ENCODE assay signal across 8 cellular contexts in the genomic region with DNA sequence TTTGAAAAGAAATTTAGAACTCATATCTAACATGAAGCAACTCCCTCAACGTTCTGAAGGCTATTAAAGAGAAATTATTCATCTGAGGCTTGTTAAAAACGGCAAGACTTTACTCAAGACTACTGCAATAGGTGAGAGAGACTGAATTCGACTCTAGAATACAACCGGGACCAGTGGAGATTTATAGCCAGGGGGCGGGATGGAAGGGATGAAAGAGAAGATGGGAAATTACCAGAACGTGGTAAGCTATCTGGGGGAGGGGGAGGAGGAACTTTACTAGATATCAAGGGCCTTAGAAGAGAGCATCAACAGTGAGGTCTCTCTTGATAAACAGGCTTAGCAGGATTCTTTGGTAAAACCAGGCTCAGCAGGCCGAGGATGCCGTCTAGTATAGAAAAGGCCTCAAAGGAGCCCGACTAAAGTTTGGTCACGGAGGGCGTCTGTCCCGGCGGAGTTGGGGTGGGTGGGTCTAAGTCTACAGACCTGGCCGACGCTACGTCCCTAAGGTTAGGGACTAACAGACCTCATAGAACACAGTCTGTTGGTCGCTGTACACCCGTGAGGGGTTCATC. TPM values are rescaled to one million over a fixed set of nuclear protein-coding genes. Genes with fewer than 3 reads are reported as not detected.
DNase-seq lines count a peak whose midpoint lies in the region; ATAC-seq and TF ChIP-seq lines count a peak whose summit lies in the region.

No MANE protein-coding gene starts in this region.

- ATAC-seq in activated T-cell treated with anti-CD3 and anti-CD28 coated beads, Interleukin-2, amount 50 U/mL, for 4 hours = peak; percentile 23 to 36
- ATAC-seq in HG03039 (IDR thresholded peaks at IDR 0.05; ENCODE audit: unreplicated experiment) (peak; percentile 39), activated B cell treated with CpG ODN at 0.5 μM for 24 hours (ENCODE audit: low read depth) (peak; percentile 51), right cardiac atrium (peak; percentile 23 to 58)
- peak; percentile 57 for ATAC-seq in stimulated activated effector memory CD8-positive, alpha-beta T cell treated with anti-CD3 and anti-CD28 coated beads, Interleukin-12 subunit alpha, Interleukin-12 subunit beta, amount 100 ng/mL, for 72 hours

- intact Hi-C loops in activated B cell treated with CpG ODN at 0.5 μM for 24 hours (cut with micrococcal nuclease) = loop anchor here (2.0 to 5.0 kb wide), 5 partner anchors 106 to 1244 kb away; partner anchors contain the start of genes AKAP3, NDUFA9 and TSPAN9
- intact Hi-C loops in right cardiac atrium (cut with DNase I) = no loop called here

- no peaks in the 10 kb centered on the region for H3K27me3 ChIP-seq in right cardiac atrium (ENCODE audit: control insufficient read depth, insufficient read depth)

- no peaks in the 10 kb centered on the region for H3K9me3 ChIP-seq in right cardiac atrium (ENCODE audit: control insufficient read depth, low read length)

- DNase-seq in activated T-cell treated with anti-CD3 and anti-CD28 coated beads, Interleukin-2, amount 50 U/mL, for 4 hours = no peak
- no peak for DNase-seq in activated T-cell treated with anti-CD3 and anti-CD28 coated beads, Interleukin-2, amount 50 U/mL, for 48 hours
- DNase-seq in activated B cell treated with CpG ODN at 0.5 μM for 24 hours (no peak), right cardiac atrium (no peak), Ammon's horn (ENCODE audit: low spot score) (no peak), ureter (ENCODE audit: low spot score) (no peak)
- no peak for DNase-seq in stimulated activated effector memory CD8-positive, alpha-beta T cell treated with anti-CD3 and anti-CD28 coated beads, Interleukin-12 subunit alpha, Interleukin-12 subunit beta, amount 100 ng/mL, for 72 hours (ENCODE audit: low spot score in 2 of 2)

- H3K4me3 ChIP-seq in right cardiac atrium (ENCODE audit: low read length) = peak overlapping the region; percentile 50

- H3K27me3 Mint-ChIP-seq in activated T-cell treated with anti-CD3 and anti-CD28 coated beads, Interleukin-2, amount 50 U/mL, for 4 hours (ENCODE audit: low read depth) = no peaks in the 10 kb centered on the region
- H3K27me3 Mint-ChIP-seq in activated B cell treated with CpG ODN at 0.5 μM for 24 hours = no peaks in the 10 kb centered on the region

- CTCF ChIA-PET in activated B cell treated with CpG ODN at 0.5 μM for 24 hours (lab: Charles Lee) = no interaction called here

- no peaks in the 10 kb centered on the region for H3K4me1 ChIP-seq in right cardiac atrium (ENCODE audit: control insufficient read depth, insufficient read depth, low read length)

- H3K36me3 Mint-ChIP-seq in activated T-cell treated with anti-CD3 and anti-CD28 coated beads, Interleukin-2, amount 50 U/mL, for 4 hours (ENCODE audit: insufficient read depth) = peaks cover 3% of the 10 kb centered on the region
- H3K36me3 Mint-ChIP-seq in activated B cell treated with CpG ODN at 0.5 μM for 24 hours (ENCODE audit: low read depth) = peaks cover 19% of the 10 kb centered on the region
- H3K36me3 Mint-ChIP-seq in stimulated activated effector memory CD8-positive, alpha-beta T cell treated with anti-CD3 and anti-CD28 coated beads, Interleukin-12 subunit alpha, Interleukin-12 subunit beta, amount 100 ng/mL, for 72 hours = peaks cover under 1% of the 10 kb centered on the region

- WGBS in right cardiac atrium = 6% methylated on average over 18 of the region's 18 CpGs

- peak overlapping the region; percentile 90 for H3K27ac Mint-ChIP-seq in activated B cell treated with CpG ODN at 0.5 μM for 24 hours
- H3K27ac Mint-ChIP-seq in stimulated activated effector memory CD8-positive, alpha-beta T cell treated with anti-CD3 and anti-CD28 coated beads, Interleukin-12 subunit alpha, Interleukin-12 subunit beta, amount 100 ng/mL, for 72 hours = peak overlapping the region; percentile 96

- no peaks in the 10 kb centered on the region for H3K9me3 Mint-ChIP-seq in activated T-cell treated with anti-CD3 and anti-CD28 coated beads, Interleukin-2, amount 50 U/mL, for 4 hours
- no peaks in the 10 kb centered on the region for H3K9me3 Mint-ChIP-seq in activated B cell treated with CpG ODN at 0.5 μM for 24 hours
- H3K9me3 Mint-ChIP-seq in stimulated activated effector memory CD8-positive, alpha-beta T cell treated with anti-CD3 and anti-CD28 coated beads, Interleukin-12 subunit alpha, Interleukin-12 subunit beta, amount 100 ng/mL, for 72 hours = no peaks in the 10 kb centered on the region

- POLR2A ChIA-PET in activated B cell treated with CpG ODN at 0.5 μM for 24 hours (lab: Charles Lee) = interaction anchor here (0.5 to 3.4 kb wide), 4 partner anchors 43 to 449 kb away, joined by 3 to 22 read pairs (median 3); no protein-coding TSS in a partner anchor

- H3K4me3 Mint-ChIP-seq in activated T-cell treated with anti-CD3 and anti-CD28 coated beads, Interleukin-2, amount 50 U/mL, for 4 hours = peak overlapping the region; percentile 96
- peak overlapping the region; percentile 95 for H3K4me3 Mint-ChIP-seq in activated B cell treated with CpG ODN at 0.5 μM for 24 hours
- H3K4me3 Mint-ChIP-seq in stimulated activated effector memory CD8-positive, alpha-beta T cell treated with anti-CD3 and anti-CD28 coated beads, Interleukin-12 subunit alpha, Interleukin-12 subunit beta, amount 100 ng/mL, for 72 hours = peak overlapping the region; percentile 96

- TF ChIP-seq CTCF in activated B cell treated with CpG ODN at 0.5 μM for 24 hours (IDR thresholded peaks at IDR 0.05) = no peak

- peaks cover 36% of the 10 kb centered on the region for H3K4me1 Mint-ChIP-seq in activated T-cell treated with anti-CD3 and anti-CD28 coated beads, Interleukin-2, amount 50 U/mL, for 4 hours (ENCODE audit: low read depth)
- peaks cover 32% of the 10 kb centered on the region for H3K4me1 Mint-ChIP-seq in activated B cell treated with CpG ODN at 0.5 μM for 24 hours
- H3K4me1 Mint-ChIP-seq in stimulated activated effector memory CD8-positive, alpha-beta T cell treated with anti-CD3 and anti-CD28 coated beads, Interleukin-12 subunit alpha, Interleukin-12 subunit beta, amount 100 ng/mL, for 72 hours = peaks cover 37% of the 10 kb centered on the region

- peak overlapping the region; percentile 59 for H3K27ac ChIP-seq in right cardiac atrium (ENCODE audit: low read length)

RNA-seq across cellular contexts. Expression of gene TIGAR, which starts 0.6 kb away (rescaled TPM):
- total RNA-seq in activated T-cell treated with anti-CD3 and anti-CD28 coated beads, Interleukin-2, amount 50 U/mL, for 4 hours = 10 to 100 TPM; 12.3 to 21.3 (median 17.8) TPM
- total RNA-seq in activated B cell treated with CpG ODN at 0.5 μM for 24 hours = 10.0 and 10.2 TPM in 2 replicates
- total RNA-seq in right cardiac atrium = 10 to 100 TPM in 2 of 4 donors, 1 to 10 TPM in 2; 8.6 to 14.5 (median 11.1) TPM
- polyA plus RNA-seq in right cardiac atrium = 4.9 TPM
- 14.3 TPM for total RNA-seq in ureter

RNA-seq across cellular contexts. Expression of gene CCND2, which starts 46.8 kb away (rescaled TPM):
- total RNA-seq in activated T-cell treated with anti-CD3 and anti-CD28 coated beads, Interleukin-2, amount 50 U/mL, for 4 hours = 1,000 to 10,000 TPM in 1 of 3 donors, 100 to 1,000 TPM in 2; 867 to 1,094 (median 990) TPM
- total RNA-seq in activated B cell treated with CpG ODN at 0.5 μM for 24 hours (230 and 237 TPM in 2 replicates), right cardiac atrium (100 to 1,000 TPM; 200 to 255 (median 218) TPM), ureter (108 TPM)
- polyA plus RNA-seq in right cardiac atrium = 44.3 TPM

RNA-seq across cellular contexts. Expression of gene FGF23, which starts 59.1 kb away (rescaled TPM):
- not detected for total RNA-seq in activated T-cell treated with anti-CD3 and anti-CD28 coated beads, Interleukin-2, amount 50 U/mL, for 4 hours
- not detected in 2 replicates for total RNA-seq in activated B cell treated with CpG ODN at 0.5 μM for 24 hours
- total RNA-seq in right cardiac atrium = under 1 TPM in 2 of 4 donors, not detected in 2; 0.24 to 0.25 TPM
- 0.68 TPM for polyA plus RNA-seq in right cardiac atrium
- total RNA-seq in ureter = not detected
